ENCODE assay signal across 8 cellular contexts in genomic region chr3:13480340-13481318, GRCh38. TPM values are rescaled to one million over a fixed set of nuclear protein-coding genes. Genes with fewer than 3 reads are reported as not detected.
A peak's percentile ranks its signal among the peaks of the same experiment; 100 is the strongest.
DNase-seq lines count a peak whose midpoint lies in the region; ATAC-seq and TF ChIP-seq lines count a peak whose summit lies in the region.

No MANE protein-coding gene starts in this region.

- H3K27me3 ChIP-seq in ovary = no peaks in the 10 kb centered on the region

- no peaks in the 10 kb centered on the region for H3K36me3 ChIP-seq in ovary

- H3K9me3 Mint-ChIP-seq in glutamatergic neuron (ENCODE audit: unreplicated experiment) = peaks cover 4% of the 10 kb centered on the region

- no peaks in the 10 kb centered on the region for H3K36me3 Mint-ChIP-seq in glutamatergic neuron (ENCODE audit: unreplicated experiment)

- TF ChIP-seq EP300 in ovary (IDR thresholded peaks at IDR 0.05) = no peak

- peaks cover 14% of the 10 kb centered on the region for H3K4me1 Mint-ChIP-seq in glutamatergic neuron (ENCODE audit: low read depth, unreplicated experiment)

- ATAC-seq in HG03558 (IDR thresholded peaks at IDR 0.05; ENCODE audit: extremely low read depth, unreplicated experiment) = peak; percentile 17

- in situ Hi-C loops in GM13976 (cut with MboI; ENCODE audit: low sequenced_read_pairs, unreplicated experiment) = no loop called here

- TF ChIP-seq CTCF in glutamatergic neuron (IDR thresholded peaks at IDR 0.05; ENCODE audit: partially characterized antibody, unreplicated experiment) (no peak), ovary (IDR thresholded peaks at IDR 0.05) (no peak), GM13976 (IDR thresholded peaks at IDR 0.05; ENCODE audit: borderline replicate concordance, control extremely low read depth, extremely low read depth, insufficient read depth, missing control alignments) (no peak)

- peak overlapping the region; percentile 33 for H3K27ac Mint-ChIP-seq in glutamatergic neuron (ENCODE audit: unreplicated experiment)

- H3K4me1 ChIP-seq in ovary (ENCODE audit: insufficient read depth) = peaks cover 7% of the 10 kb centered on the region

- peak overlapping the region; percentile 50 to 70 for H3K27ac ChIP-seq in ovary

- peak overlapping the region; percentile 89 for H3K4me3 Mint-ChIP-seq in glutamatergic neuron (ENCODE audit: unreplicated experiment)

- 11 to 24% (median 16%) methylated on average over 41 to 70 of the region's 70 CpGs for WGBS in ovary, 3 donors

- peaks cover 7% of the 10 kb centered on the region for H3K27me3 Mint-ChIP-seq in glutamatergic neuron (ENCODE audit: unreplicated experiment)

- H3K9me3 ChIP-seq in ovary = no peaks in the 10 kb centered on the region

- peak overlapping the region; percentile 90 for H3K4me3 ChIP-seq in ovary

- no peak for TF ChIP-seq POLR2A in ovary (IDR thresholded peaks at IDR 0.05)

- intact Hi-C loops in ovary (cut with DNase I) = no loop called here

- DNase-seq in NCI-H1417 (lab: John Stamatoyannopoulos, UW) (peak in 2 of 3 experiments; percentile 34 to 44), NCI-H1417 treated with DMSO at 0.1 percent for 48 hours (lab: John Stamatoyannopoulos, UW) (no peak), activated gamma-delta T cell (lab: John Stamatoyannopoulos, UW) (peak; percentile 51), glutamatergic neuron (peak; percentile 45), ovary (peak in 4 of 5 donors; percentile 30 to 68 (median 41)), NCI-H2107 treated with DMSO at 0.1 percent for 48 hours (lab: John Stamatoyannopoulos, UW; ENCODE audit: unreplicated experiment) (no peak), GM13976 (ENCODE audit: low spot score) (no peak)

RNA-seq across cellular contexts. Expression of gene HDAC11, which starts 0.5 kb away (rescaled TPM):
- total RNA-seq in glutamatergic neuron (ENCODE audit: unreplicated experiment) (19.8 TPM), ovary (10 to 100 TPM in 6 of 7 donors, 1 to 10 TPM in 1; 9.3 to 27.1 (median 19.6) TPM)
- polyA plus RNA-seq in ovary = 10 to 100 TPM in 1 of 2 donors, 1 to 10 TPM in 1; 6.4 to 21.8 TPM

Comparison
In these comparisons a context has a peak if more than half of its experiments do, and no peak if none do; other contexts are left out.
1. DNase-seq: peak in NCI-H1417 (2 of 3), activated gamma-delta T cell (single experiment), glutamatergic neuron (single experiment) and ovary (4 of 5); none in NCI-H1417 treated with DMSO at 0.1 percent for 48 hours (single experiment), NCI-H2107 treated with DMSO at 0.1 percent for 48 hours (single experiment) and GM13976 (single experiment).